8 cellular contexts compared by ENCODE assay signal in the genomic region with DNA sequence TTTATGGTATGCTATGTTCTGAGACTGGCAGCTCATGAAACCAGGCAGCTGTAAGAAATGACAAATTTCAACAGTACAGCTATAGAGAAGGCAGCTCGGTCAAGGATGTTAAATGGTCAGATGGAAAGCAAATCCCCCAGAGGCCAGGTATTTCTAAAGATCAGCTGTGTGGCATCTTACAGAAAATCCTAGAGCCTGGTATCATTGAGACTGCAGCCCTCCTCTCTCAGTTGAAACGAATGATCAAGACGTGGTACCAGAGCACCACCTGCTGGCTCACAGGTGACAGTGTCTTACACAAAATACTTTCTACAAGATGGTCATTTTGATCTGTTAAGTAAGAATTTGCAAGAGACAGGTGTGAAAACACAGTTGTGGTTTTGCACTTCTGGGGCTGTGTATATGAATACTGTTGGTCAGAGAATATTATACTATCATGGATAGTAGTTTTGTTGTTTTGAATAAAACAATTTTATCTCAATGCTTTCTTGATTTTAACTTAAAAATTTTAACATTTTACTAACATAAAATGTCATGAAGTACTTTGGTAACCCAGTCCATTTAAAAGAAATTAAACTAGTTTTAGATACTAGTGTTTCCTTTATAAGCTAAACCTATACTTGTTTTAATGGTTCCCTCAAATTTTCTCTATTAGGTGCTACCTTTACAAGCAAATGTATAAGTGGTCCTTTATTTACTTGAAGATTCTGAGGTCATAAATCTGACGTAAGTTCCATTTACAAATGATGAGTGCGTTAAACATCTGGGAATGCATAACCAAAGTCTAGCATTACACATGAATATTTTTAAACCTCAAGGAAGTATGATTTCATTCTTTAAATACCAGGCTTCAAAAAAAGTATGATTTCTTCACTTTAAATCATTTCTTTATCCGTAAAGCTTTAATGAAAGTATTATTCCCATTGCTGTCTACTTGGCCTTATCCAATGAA.
DNase-seq lines count a peak whose midpoint lies in the region; ATAC-seq, FAIRE-seq and TF ChIP-seq lines count a peak whose summit lies in the region.

No MANE protein-coding gene starts in this region.

- peak; percentile 78 for ATAC-seq in GM21515 (IDR thresholded peaks at IDR 0.05; ENCODE audit: unreplicated experiment)

- no peaks in the 10 kb centered on the region for H3K36me3 Mint-ChIP-seq in activated naive CD4-positive, alpha-beta T cell treated with anti-CD3 and anti-CD28 coated beads for 36 hours (ENCODE audit: low read depth)
- no peaks in the 10 kb centered on the region for H3K36me3 Mint-ChIP-seq in activated T-helper 2 cell treated with anti-CD3 and anti-CD28 coated beads, Interferon-gamma antibody, Interleukin-2, Interleukin-4, amounts not matched to agents 10 μg/mL and 5 μg/mL and 100 μg/mL, durations not matched to agents 14 hours and 24 hours and 36 hours (ENCODE audit: low read depth)

- no peaks in the 10 kb centered on the region for H3K79me2 ChIP-seq in PC-9 (ENCODE audit: low read depth)
- no peaks in the 10 kb centered on the region for H3K79me2 ChIP-seq in parathyroid adenoma

- DNase-seq in G401 (ENCODE audit: low spot score) (peak; percentile 75), HTR-8/SVneo (ENCODE audit: insufficient read length, low spot score) (peak; percentile 38), PC-9 (peak in 1 of 2 experiments; percentile 25), glomerular visceral epithelial cell (ENCODE audit: extremely low spot score) (peak; percentile 69)
- DNase-seq in activated naive CD4-positive, alpha-beta T cell treated with anti-CD3 and anti-CD28 coated beads for 36 hours, result peak; percentile 76
- DNase-seq in activated T-helper 2 cell treated with anti-CD3 and anti-CD28 coated beads, Interferon-gamma antibody, Interleukin-2, Interleukin-4, amounts not matched to agents 10 μg/mL and 5 μg/mL and 100 μg/mL, durations not matched to agents 14 hours and 24 hours and 36 hours (ENCODE audit: low spot score), result no peak

- no peak overlapping the region for H3K27ac Mint-ChIP-seq in activated naive CD4-positive, alpha-beta T cell treated with anti-CD3 and anti-CD28 coated beads for 36 hours
- no peak overlapping the region for H3K27ac Mint-ChIP-seq in activated T-helper 2 cell treated with anti-CD3 and anti-CD28 coated beads, Interferon-gamma antibody, Interleukin-2, Interleukin-4, amounts not matched to agents 10 μg/mL and 5 μg/mL and 100 μg/mL, durations not matched to agents 14 hours and 24 hours and 36 hours

- H3K4me1 Mint-ChIP-seq in activated naive CD4-positive, alpha-beta T cell treated with anti-CD3 and anti-CD28 coated beads for 36 hours (ENCODE audit: low read depth), result no peaks in the 10 kb centered on the region
- H3K4me1 Mint-ChIP-seq in activated T-helper 2 cell treated with anti-CD3 and anti-CD28 coated beads, Interferon-gamma antibody, Interleukin-2, Interleukin-4, amounts not matched to agents 10 μg/mL and 5 μg/mL and 100 μg/mL, durations not matched to agents 14 hours and 24 hours and 36 hours (ENCODE audit: low read depth), result no peaks in the 10 kb centered on the region

- no peak for FAIRE-seq in HTR-8/SVneo (lab: Jason Lieb, UNC)

- H3K4me2 ChIP-seq in PC-9 (no peak overlapping the region), parathyroid adenoma (ENCODE audit: low read length) (no peak overlapping the region)

- H3K4me1 ChIP-seq in PC-9 (replicated peaks; ENCODE audit: insufficient read depth) (no peaks in the 10 kb centered on the region), parathyroid adenoma (no peaks in the 10 kb centered on the region)

- H3K9me3 ChIP-seq in PC-9 (ENCODE audit: insufficient read depth, low read depth), result no peaks in the 10 kb centered on the region
- H3K9me3 ChIP-seq in parathyroid adenoma (ENCODE audit: control insufficient read depth, low read length), result no peaks in the 10 kb centered on the region

- H3K4me3 Mint-ChIP-seq in activated naive CD4-positive, alpha-beta T cell treated with anti-CD3 and anti-CD28 coated beads for 36 hours, result no peak overlapping the region
- H3K4me3 Mint-ChIP-seq in activated T-helper 2 cell treated with anti-CD3 and anti-CD28 coated beads, Interferon-gamma antibody, Interleukin-2, Interleukin-4, amounts not matched to agents 10 μg/mL and 5 μg/mL and 100 μg/mL, durations not matched to agents 14 hours and 24 hours and 36 hours (ENCODE audit: low read depth), result no peak overlapping the region

- no peaks in the 10 kb centered on the region for H3K36me3 ChIP-seq in PC-9 (ENCODE audit: low read depth)
- no peaks in the 10 kb centered on the region for H3K36me3 ChIP-seq in parathyroid adenoma (ENCODE audit: control insufficient read depth, insufficient read depth, low read length)

- peaks cover 17% of the 10 kb centered on the region for H3K27me3 ChIP-seq in PC-9 (ENCODE audit: insufficient read depth, low read depth)
- no peaks in the 10 kb centered on the region for H3K27me3 ChIP-seq in parathyroid adenoma (ENCODE audit: control insufficient read depth, insufficient read depth, low read length)

- POLR2A ChIA-PET in PC-9 (lab: Charles Lee; ENCODE audit: unreplicated experiment), result no interaction called here

- in situ Hi-C loops in G401 (cut with HindIII; ENCODE audit: low sequenced_read_pairs), result no loop called here

- no peak overlapping the region for H2AFZ ChIP-seq in PC-9
- H2AFZ ChIP-seq in parathyroid adenoma, result no peak overlapping the region

- H3K9me3 Mint-ChIP-seq in activated naive CD4-positive, alpha-beta T cell treated with anti-CD3 and anti-CD28 coated beads for 36 hours, result no peaks in the 10 kb centered on the region
- H3K9me3 Mint-ChIP-seq in activated T-helper 2 cell treated with anti-CD3 and anti-CD28 coated beads, Interferon-gamma antibody, Interleukin-2, Interleukin-4, amounts not matched to agents 10 μg/mL and 5 μg/mL and 100 μg/mL, durations not matched to agents 14 hours and 24 hours and 36 hours, result no peaks in the 10 kb centered on the region

- no peaks in the 10 kb centered on the region for H4K20me1 ChIP-seq in PC-9 (ENCODE audit: insufficient read depth)

- no peaks in the 10 kb centered on the region for H3K9me2 ChIP-seq in PC-9 (ENCODE audit: insufficient read depth)

- peak; percentile 74 for TF ChIP-seq CTCF in PC-9 (conservative IDR thresholded peaks at IDR 0.05)
- TF ChIP-seq CTCF in parathyroid adenoma (IDR thresholded peaks at IDR 0.05), result peak; percentile 82

- no peak overlapping the region for H3K27ac ChIP-seq in PC-9
- no peak overlapping the region for H3K27ac ChIP-seq in parathyroid adenoma

- no peaks in the 10 kb centered on the region for H3F3A ChIP-seq in PC-9 (ENCODE audit: insufficient read depth, low read depth)

- no peak overlapping the region for H3K4me3 ChIP-seq in PC-9
- no peak overlapping the region for H3K4me3 ChIP-seq in parathyroid adenoma (ENCODE audit: low read depth, low read length)

- CTCF ChIA-PET in PC-9 (lab: Charles Lee), result no interaction called here
- CTCF ChIA-PET in activated naive CD4-positive, alpha-beta T cell treated with anti-CD3 and anti-CD28 coated beads for 36 hours (lab: Charles Lee), result interaction anchor here (0.6 to 4.2 kb wide), 16 partner anchors 9 to 475 kb away, joined by 3 to 38 read pairs (median 5); no protein-coding TSS in a partner anchor

- H3K27me3 Mint-ChIP-seq in activated naive CD4-positive, alpha-beta T cell treated with anti-CD3 and anti-CD28 coated beads for 36 hours (ENCODE audit: low read depth), result peaks cover 8% of the 10 kb centered on the region
- no peaks in the 10 kb centered on the region for H3K27me3 Mint-ChIP-seq in activated T-helper 2 cell treated with anti-CD3 and anti-CD28 coated beads, Interferon-gamma antibody, Interleukin-2, Interleukin-4, amounts not matched to agents 10 μg/mL and 5 μg/mL and 100 μg/mL, durations not matched to agents 14 hours and 24 hours and 36 hours (ENCODE audit: low read depth)

- intact Hi-C loops in PC-9 (cut with micrococcal nuclease; ENCODE audit: unreplicated experiment), result loop anchor here (1.0 kb wide), 2 partner anchors 402 to 1792 kb away; no protein-coding TSS in a partner anchor
- intact Hi-C loops in activated naive CD4-positive, alpha-beta T cell treated with anti-CD3 and anti-CD28 coated beads for 36 hours (cut with micrococcal nuclease), result loop anchor here (1.0 to 10.0 kb wide), 6 partner anchors 48 to 1502 kb away; no protein-coding TSS in a partner anchor
- intact Hi-C loops in activated T-helper 2 cell treated with anti-CD3 and anti-CD28 coated beads, Interferon-gamma antibody, Interleukin-2, Interleukin-4, amounts not matched to agents 10 μg/mL and 5 μg/mL and 100 μg/mL, durations not matched to agents 14 hours and 24 hours and 36 hours (cut with micrococcal nuclease), result loop anchor here (1.0 kb wide), 1 partner anchor 402 kb away; no protein-coding TSS in a partner anchor

- no TSS peak for BruUV-seq in PC-9 (replicated peaks; lab: Mats Ljungman, UMichigan)

- no peak overlapping the region for H3K9ac ChIP-seq in parathyroid adenoma
